In genomic region chr1:78839704-78840277, GRCh38 we compare ENCODE assay signal across 8 cellular contexts.
DNase-seq lines count a peak whose midpoint lies in the region; ATAC-seq and TF ChIP-seq lines count a peak whose summit lies in the region.

No MANE protein-coding gene starts in this region.

- H3K36me3 ChIP-seq in CD8-positive, alpha-beta T cell (ENCODE audit: insufficient read depth, low read length), result no peaks in the 10 kb centered on the region
- no peaks in the 10 kb centered on the region for H3K36me3 ChIP-seq in IMR-90 (ENCODE audit: control insufficient read depth, insufficient read depth, low read length)

- BruUV-seq in IMR-90 (replicated peaks; lab: Mats Ljungman, UMichigan), result no TSS peak

- H3K36me3 Mint-ChIP-seq in CD8-positive, alpha-beta T cell, result no peaks in the 10 kb centered on the region
- no peaks in the 10 kb centered on the region for H3K36me3 Mint-ChIP-seq in progenitor cell of endocrine pancreas (ENCODE audit: insufficient read depth)

- no peak overlapping the region for H3K4me3 Mint-ChIP-seq in CD8-positive, alpha-beta T cell
- H3K4me3 Mint-ChIP-seq in progenitor cell of endocrine pancreas (ENCODE audit: low read depth), result no peak overlapping the region

- in situ Hi-C loops in IMR-90 (cut with MboI; ENCODE audit: low sequenced_read_pairs), result loop anchor here (5.0 kb wide), 1 partner anchor 358 kb away; no protein-coding TSS in a partner anchor

- no peak overlapping the region for H3K18ac ChIP-seq in IMR-90 (ENCODE audit: low read depth, low read length)

- H2BK5ac ChIP-seq in IMR-90 (ENCODE audit: low read depth, low read length, poor library complexity, severe bottlenecking), result no peak overlapping the region

- H3K4me1 Mint-ChIP-seq in CD8-positive, alpha-beta T cell (ENCODE audit: low read depth), result peaks cover 12% of the 10 kb centered on the region
- peaks cover 14% of the 10 kb centered on the region for H3K4me1 Mint-ChIP-seq in progenitor cell of endocrine pancreas (ENCODE audit: low read depth)

- H3K14ac ChIP-seq in IMR-90 (replicated peaks; ENCODE audit: low read depth, low read length), result no peak overlapping the region

- TF ChIP-seq CTCF in CD8-positive, alpha-beta T cell (IDR thresholded peaks at IDR 0.05), result peak; percentile 55
- TF ChIP-seq CTCF in IMR-90 (conservative IDR thresholded peaks at IDR 0.05; ENCODE audit: low read depth, low read length) (peak; percentile 71), progenitor cell of endocrine pancreas (IDR thresholded peaks at IDR 0.05; ENCODE audit: unreplicated experiment) (peak; percentile 89)

- H3K27ac ChIP-seq in CD8-positive, alpha-beta T cell (ENCODE audit: low read depth, low read length), result no peak overlapping the region
- H3K27ac ChIP-seq in IMR-90 (ENCODE audit: insufficient read depth, low read length), result no peak overlapping the region

- no peaks in the 10 kb centered on the region for H3K4me1 ChIP-seq in CD8-positive, alpha-beta T cell (ENCODE audit: insufficient read depth, low read length)
- peaks cover 9% of the 10 kb centered on the region for H3K4me1 ChIP-seq in IMR-90 (ENCODE audit: control insufficient read depth, insufficient read depth, low read length)

- H3K23ac ChIP-seq in IMR-90 (ENCODE audit: low read depth, low read length), result no peak overlapping the region

- no peaks in the 10 kb centered on the region for H3K79me1 ChIP-seq in IMR-90 (ENCODE audit: low read depth in 1 of 2, low read length in 2 of 2)

- H3K9me3 Mint-ChIP-seq in CD8-positive, alpha-beta T cell, result no peaks in the 10 kb centered on the region
- H3K9me3 Mint-ChIP-seq in progenitor cell of endocrine pancreas (ENCODE audit: low read depth), result no peaks in the 10 kb centered on the region

- no CpG with 5 or more reads among the region's 2 CpGs for WGBS in IMR-90 (ENCODE audit: extremely low coverage in 2 of 2, insufficient read length in 1 of 2), 2 experiments

- no peak overlapping the region for H2BK120ac ChIP-seq in IMR-90 (ENCODE audit: low read depth, low read length)

- no peaks in the 10 kb centered on the region for H3K9me3 ChIP-seq in CD8-positive, alpha-beta T cell (ENCODE audit: low read length)
- no peaks in the 10 kb centered on the region for H3K9me3 ChIP-seq in IMR-90 (ENCODE audit: control insufficient read depth, insufficient read depth, low read length)

- no peak overlapping the region for H3K4ac ChIP-seq in IMR-90 (ENCODE audit: low read depth, low read length)

- H4K91ac ChIP-seq in IMR-90 (ENCODE audit: insufficient read depth, low read depth, low read length), result no peak overlapping the region

- POLR2A ChIA-PET in CD8-positive, alpha-beta T cell (lab: Charles Lee), result no interaction called here
- POLR2A ChIA-PET in IMR-90 (lab: Charles Lee; ENCODE audit: unreplicated experiment), result no interaction called here

- H2BK15ac ChIP-seq in IMR-90 (ENCODE audit: low read depth, low read length), result no peak overlapping the region

- no peak overlapping the region for H3K56ac ChIP-seq in IMR-90 (ENCODE audit: extremely low read depth, insufficient read depth, low read length)

- H2AK9ac ChIP-seq in IMR-90 (replicated peaks; ENCODE audit: low read depth, low read length, poor library complexity), result no peak overlapping the region

- H4K5ac ChIP-seq in IMR-90 (ENCODE audit: low read depth, low read length), result no peak overlapping the region

- dilution Hi-C loops in IMR-90 (cut with HindIII; ENCODE audit: low sequenced_read_pairs, unreplicated experiment), result no loop called here

- no peaks in the 10 kb centered on the region for H3K27me3 Mint-ChIP-seq in CD8-positive, alpha-beta T cell (ENCODE audit: low read depth)
- H3K27me3 Mint-ChIP-seq in progenitor cell of endocrine pancreas, result no peaks in the 10 kb centered on the region

- H3K4me3 ChIP-seq in CD8-positive, alpha-beta T cell (ENCODE audit: low read depth, low read length), result no peak overlapping the region
- H3K4me3 ChIP-seq in IMR-90 (ENCODE audit: insufficient read depth, low read depth, low read length), result no peak overlapping the region

- H4K8ac ChIP-seq in IMR-90 (ENCODE audit: low read depth in 2 of 2, low read length in 2 of 2), result no peak overlapping the region

- no peak for TF ChIP-seq POLR2A in IMR-90 (IDR thresholded peaks at IDR 0.05; ENCODE audit: low read depth, low read length)

- CTCF ChIA-PET in CD8-positive, alpha-beta T cell (lab: Charles Lee), result interaction anchor here (0.7 to 1.5 kb wide), 4 partner anchors 12 to 25 kb away, joined by 3 to 4 read pairs (median 3); no protein-coding TSS in a partner anchor
- CTCF ChIA-PET in IMR-90 (lab: Yijun Ruan, JAX), result interaction anchor here (1.0 to 1.1 kb wide), 2 partner anchors 357 to 655 kb away, joined by 3 read pairs; no protein-coding TSS in a partner anchor

- intact Hi-C loops in CD8-positive, alpha-beta T cell (cut with DNase I, micrococcal nuclease), result no loop called here
- intact Hi-C loops in IMR-90 (cut with micrococcal nuclease), result loop anchor here (2.0 to 10.0 kb wide), 7 partner anchors 152 to 1378 kb away; no protein-coding TSS in a partner anchor

- H3K9me1 ChIP-seq in IMR-90 (ENCODE audit: insufficient read depth, low read length), result no peaks in the 10 kb centered on the region

- peak; percentile 34 for ATAC-seq in CD8-positive, alpha-beta T cell
- ATAC-seq in GM18519 (IDR thresholded peaks at IDR 0.05; ENCODE audit: low FRiP score, unreplicated experiment) (peak; percentile 43), IMR-90 (ENCODE audit: low read depth) (peak; percentile 34; the same call in 1 of the 2 replicates), esophagus mucosa (peak; percentile 33), HG03045 (IDR thresholded peaks at IDR 0.05; ENCODE audit: unreplicated experiment) (no peak)

- no peaks in the 10 kb centered on the region for H3K27me3 ChIP-seq in CD8-positive, alpha-beta T cell (ENCODE audit: insufficient read depth, low read length)
- H3K27me3 ChIP-seq in IMR-90 (ENCODE audit: control insufficient read depth, insufficient read depth, low read length), result no peaks in the 10 kb centered on the region

- H3K27ac Mint-ChIP-seq in CD8-positive, alpha-beta T cell, result no peak overlapping the region
- H3K27ac Mint-ChIP-seq in progenitor cell of endocrine pancreas, result no peak overlapping the region

- DNase-seq in CD8-positive, alpha-beta T cell, result peak in 2 of 7 experiments; percentile 4 to 13
- peak; percentile 51 for DNase-seq in IMR-90
- DNase-seq in SHP77 treated with DMSO at 0.1 percent for 48 hours (lab: John Stamatoyannopoulos, UW), result peak; percentile 4
- peak; percentile 17 for DNase-seq in progenitor cell of endocrine pancreas (ENCODE audit: low spot score, unreplicated experiment)
- DNase-seq in hepatic stellate cell (ENCODE audit: low spot score), result no peak

- H3K9ac ChIP-seq in IMR-90 (ENCODE audit: low read depth, low read length), result no peak overlapping the region

- no peak overlapping the region for H2BK20ac ChIP-seq in IMR-90 (ENCODE audit: low read depth, low read length)

- TF ChIP-seq RAD21 in IMR-90 (IDR thresholded peaks at IDR 0.05; ENCODE audit: low read length), result peak; percentile 72

- no peak overlapping the region for H2AK5ac ChIP-seq in IMR-90 (ENCODE audit: low read depth, low read length)

- H3K4me2 ChIP-seq in IMR-90 (ENCODE audit: low read depth, low read length), result no peak overlapping the region

- no peak overlapping the region for H2AFZ ChIP-seq in IMR-90 (replicated peaks; ENCODE audit: low read length, poor library complexity)

- no peaks in the 10 kb centered on the region for H4K20me1 ChIP-seq in IMR-90 (ENCODE audit: insufficient read depth, low read length)

TF ChIP-seq in IMR-90, 13 proteins besides CTCF, POLR2A, EP300 and RAD21:
- TF ChIP-seq USF2 (IDR thresholded peaks at IDR 0.05; ENCODE audit: low read depth, low read length), result no peak
- peak; percentile 70 for TF ChIP-seq SMC3 (IDR thresholded peaks at IDR 0.05; ENCODE audit: low read depth, low read length)
- no peak for TF ChIP-seq RCOR1 (IDR thresholded peaks at IDR 0.05; ENCODE audit: insufficient replicate concordance, low read length)
- no peak for TF ChIP-seq NFE2L2 (IDR thresholded peaks at IDR 0.05; ENCODE audit: low read depth, low read length)
- TF ChIP-seq BHLHE40 (IDR thresholded peaks at IDR 0.05; ENCODE audit: low read depth, low read length), result no peak
- peak; percentile 64 for TF ChIP-seq MAFK (IDR thresholded peaks at IDR 0.05; ENCODE audit: low read depth, low read length)
- no peak for TF ChIP-seq MAZ (IDR thresholded peaks at IDR 0.05; ENCODE audit: borderline replicate concordance, low read depth, low read length)
- no peak for TF ChIP-seq RFX5 (IDR thresholded peaks at IDR 0.05; ENCODE audit: low read depth, low read length)
- TF ChIP-seq, protein P1, sequence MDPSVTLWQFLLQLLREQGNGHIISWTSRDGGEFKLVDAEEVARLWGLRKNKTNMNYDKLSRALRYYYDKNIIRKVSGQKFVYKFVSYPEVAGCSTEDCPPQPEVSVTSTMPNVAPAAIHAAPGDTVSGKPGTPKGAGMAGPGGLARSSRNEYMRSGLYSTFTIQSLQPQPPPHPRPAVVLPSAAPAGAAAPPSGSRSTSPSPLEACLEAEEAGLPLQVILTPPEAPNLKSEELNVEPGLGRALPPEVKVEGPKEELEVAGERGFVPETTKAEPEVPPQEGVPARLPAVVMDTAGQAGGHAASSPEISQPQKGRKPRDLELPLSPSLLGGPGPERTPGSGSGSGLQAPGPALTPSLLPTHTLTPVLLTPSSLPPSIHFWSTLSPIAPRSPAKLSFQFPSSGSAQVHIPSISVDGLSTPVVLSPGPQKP (IDR thresholded peaks at IDR 0.05; ENCODE audit: borderline replicate concordance, low read depth, low read length), result no peak
- no peak for TF ChIP-seq CEBPB (IDR thresholded peaks at IDR 0.05; ENCODE audit: low read depth, low read length)
- TF ChIP-seq MXI1 (IDR thresholded peaks at IDR 0.05; ENCODE audit: borderline replicate concordance, low read depth, low read length), result no peak
